1 cellular context compared by ENCODE assay signal in genomic region chr9:79489241-79490000, GRCh38.
TF ChIP-seq lines count a peak whose summit lies in the region.

No MANE protein-coding gene starts in this region.

TF ChIP-seq in HepG2, 621 proteins besides CTCF, POLR2A, EP300 and RAD21 (continued from another document):
- TF ChIP-seq ZNF503 (CRISPR knock-in tag; IDR thresholded peaks at IDR 0.05), result peak; percentile 81; the same call in 1 of the 2 replicates
